ENCODE assay signal across 9 cellular contexts in genomic region chr13:25262261-25262660, GRCh38.
"Had no signal": no experiment of that assay in that cellular context is flagged by ENCODE, and none has a peak within 500 bp of the region (broad histone marks: within the 10 kb centered on the region; RNA-seq: fewer than 3 reads in every experiment).

No MANE protein-coding gene starts in this region.

- H3K9me3 Mint-ChIP-seq: GM23338, H9, HFFc6 had no signal

- ATAC-seq: GM23338, HCT116 had no signal

- H3K4me3 Mint-ChIP-seq: GM23338, H9, HFFc6 had no signal

- DNase-seq: GM23248, GOT3, H7, H9, HCEC 1CT, HFFc6 had no signal

- H3K27ac Mint-ChIP-seq: GM23338, H9, HFFc6 had no signal

- H3K27ac ChIP-seq: GM23248 had no signal

- H3K4me3 ChIP-seq: GM23248, GM23338, HAP-1 had no signal

- H3K4me1 ChIP-seq: HAP-1 had no signal

- H3K4me1 Mint-ChIP-seq: GM23338, H9 had no signal

- H3K9me3 ChIP-seq: HAP-1 had no signal
